In the genomic region with DNA sequence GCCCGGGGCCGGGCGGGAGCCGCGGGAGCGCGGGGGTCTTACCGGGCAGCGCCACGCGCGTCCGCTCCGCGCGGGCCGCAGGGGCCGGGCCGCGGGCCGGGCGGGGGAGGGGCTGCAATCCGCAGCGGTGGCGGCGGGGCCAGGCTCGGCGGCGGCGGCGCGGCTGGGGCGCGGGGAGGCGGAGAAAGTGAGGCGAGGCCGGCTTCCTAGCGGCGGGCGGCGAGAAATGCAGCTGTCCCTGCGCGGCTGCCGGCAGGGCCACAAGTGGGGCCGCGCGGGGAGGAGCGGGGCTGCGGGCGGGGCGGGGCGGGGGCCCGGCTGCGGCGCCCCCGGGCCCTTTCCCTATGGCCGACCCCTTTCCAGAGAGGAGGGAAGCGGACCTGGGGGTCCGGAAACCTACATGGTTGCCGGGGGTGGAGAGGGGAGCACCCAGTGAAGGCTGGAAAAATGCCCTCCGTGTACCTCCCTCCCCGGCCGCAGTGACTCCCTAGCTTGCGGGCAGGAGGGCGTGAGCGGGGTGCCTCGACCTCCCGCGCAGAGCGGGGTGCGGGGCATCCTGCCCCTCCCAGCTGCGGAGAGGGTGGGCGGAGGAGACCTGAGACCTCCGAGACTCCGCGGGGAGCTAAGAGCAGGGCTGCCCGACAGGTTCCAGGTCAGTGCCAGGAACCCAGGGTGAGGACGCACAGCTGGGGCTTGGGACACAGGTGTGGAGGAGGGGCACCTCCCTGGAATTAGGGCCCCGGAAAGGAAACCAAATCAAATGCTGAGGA, we compare ENCODE assay signal across 8 cellular contexts. TPM values are rescaled to one million over a fixed set of nuclear protein-coding genes. Genes with fewer than 3 reads are reported as not detected.
DNase-seq lines count a peak whose midpoint lies in the region; ATAC-seq and TF ChIP-seq lines count a peak whose summit lies in the region.

TSS of gene CUEDC1 (minus strand) at position 230 of the 770 bp plus-strand sequence. CDS start 69,848 bp downstream, outside the sequence.

- H3K27ac Mint-ChIP-seq in chondrocyte (ENCODE audit: unreplicated experiment) = peak within 1 kb of the TSS; percentile 90

- peak within 1 kb of the TSS; percentile 74 for H3K4me3 Mint-ChIP-seq in chondrocyte (ENCODE audit: unreplicated experiment)

- no peaks in the 10 kb centered on the region for H3K27me3 Mint-ChIP-seq in chondrocyte (ENCODE audit: low read depth)

- DNase-seq in AG08396 (ENCODE audit: low spot score) (peak; percentile 92), NCI-H146 (lab: John Stamatoyannopoulos, UW) (peak; percentile 54), chondrocyte (ENCODE audit: low spot score) (no peak), kidney tubule cell (ENCODE audit: low spot score) (peak; percentile 77), cortex of kidney (lab: John Stamatoyannopoulos, UW) (no peak)
- peak; percentile 50 for DNase-seq in activated CD4-positive, alpha-beta T cell treated with anti-CD3 and anti-CD28 coated beads for 1 hour
- peak; percentile 82 for DNase-seq in stimulated activated CD4-positive, alpha-beta T cell treated with anti-CD3 and anti-CD28 coated beads, Interleukin-15, amount 100 ng/mL, for 24 hours

- H3K4me1 Mint-ChIP-seq in chondrocyte (ENCODE audit: low read depth) = peaks cover 44% of the 10 kb centered on the region

- no peaks in the 10 kb centered on the region for H3K9me3 Mint-ChIP-seq in chondrocyte (ENCODE audit: low read depth)

- H3K36me3 Mint-ChIP-seq in chondrocyte (ENCODE audit: low read depth) = no peaks in the 10 kb centered on the region

- peak; percentile 56 for ATAC-seq in GM19455 (IDR thresholded peaks at IDR 0.05; ENCODE audit: unreplicated experiment)

- TF ChIP-seq CTCF in chondrocyte (IDR thresholded peaks at IDR 0.05) = peak; percentile 61

RNA-seq across cellular contexts. Expression of gene CUEDC1, which starts in this region (rescaled TPM):
- total RNA-seq in chondrocyte = 32.9 to 47.7 TPM (median 41.9 TPM) in 3 replicates

Comparison
In these comparisons a context has a peak if more than half of its experiments do, and no peak if none do; other contexts are left out.
1. DNase-seq: peak in AG08396 (single experiment), NCI-H146 (single experiment), activated CD4-positive, alpha-beta T cell treated with anti-CD3 and anti-CD28 coated beads for 1 hour (single experiment), kidney tubule cell (single experiment) and stimulated activated CD4-positive, alpha-beta T cell treated with anti-CD3 and anti-CD28 coated beads, Interleukin-15, amount 100 ng/mL, for 24 hours (single experiment); none in chondrocyte (single experiment) and cortex of kidney (single experiment).